In genomic region chr11:78820722-78821121, GRCh38 we compare ENCODE assay signal across 23 cellular contexts.
"Had no signal": no experiment of that assay in that cellular context is flagged by ENCODE, and none has a peak within 500 bp of the region (broad histone marks: within the 10 kb centered on the region; RNA-seq: fewer than 3 reads in every experiment).

No MANE protein-coding gene starts in this region.

- H3K27ac ChIP-seq: heart right ventricle, left lung, pancreas, right atrium auricular region, thoracic aorta, transverse colon, upper lobe of right lung, uterus had no signal

- DNase-seq: cortex of kidney; effector memory CD8-positive, alpha-beta T cell; erythroblast; esophagus squamous epithelium; foreskin melanocyte; glutamatergic neuron; heart right ventricle; hippocampal formation; left cardiac atrium; left lung; natural killer cell; occipital lobe; pancreas; stimulated activated CD4-positive, alpha-beta T cell treated with anti-CD3 and anti-CD28 coated beads, Interleukin-2, amount 100 ng/mL, for 24 hours; stimulated activated CD4-positive, alpha-beta T cell treated with anti-CD3 and anti-CD28 coated beads, Interleukin-4, amount 100 ng/mL, for 24 hours; stimulated activated naive CD8-positive, alpha-beta T cell treated with anti-CD3 and anti-CD28 coated beads, Interleukin-15, Interleukin-2, amounts not matched to agents 100 U/mL and 50 U/mL, for 24 hours; transverse colon; upper lobe of right lung; uterus had no signal

- H3K4me1 ChIP-seq: esophagus squamous epithelium, right atrium auricular region, transverse colon, uterus had no signal

- H3K4me3 ChIP-seq: esophagus squamous epithelium, heart right ventricle, left lung, pancreas, right atrium auricular region, thoracic aorta, transverse colon, upper lobe of right lung, uterus had no signal

- H3K36me3 ChIP-seq: esophagus squamous epithelium, heart right ventricle, left lung, pancreas, right atrium auricular region, thoracic aorta, transverse colon, upper lobe of right lung, uterus had no signal

- H3K27me3 ChIP-seq: esophagus squamous epithelium, heart right ventricle, left lung, pancreas, right atrium auricular region, transverse colon, upper lobe of right lung, uterus had no signal

- ATAC-seq: effector memory CD8-positive, alpha-beta T cell; heart right ventricle; left cardiac atrium; left lung; natural killer cell; sciatic nerve; stimulated activated effector memory CD8-positive, alpha-beta T cell treated with anti-CD3 and anti-CD28 coated beads, Interleukin-12 subunit alpha, Interleukin-12 subunit beta, amount 100 ng/mL, for 72 hours; stimulated activated naive CD8-positive, alpha-beta T cell treated with anti-CD3 and anti-CD28 coated beads, Interleukin-15, Interleukin-2, amounts not matched to agents 100 U/mL and 50 U/mL, for 24 hours; upper lobe of right lung had no signal

- H3K9me3 ChIP-seq: esophagus squamous epithelium, heart right ventricle, left lung, pancreas, right atrium auricular region, thoracic aorta, transverse colon, upper lobe of right lung, uterus had no signal
